1 cellular context compared by ENCODE assay signal in genomic region chrX:48802813-48803261, GRCh38.
TF ChIP-seq lines count a peak whose summit lies in the region.

No MANE protein-coding gene starts in this region.

TF ChIP-seq in SK-N-SH treated with all-trans-retinoic acid at 6 μM for 48 hours, 23 proteins besides CTCF, POLR2A, EP300 and RAD21 (continued from another document):
- TF ChIP-seq PATZ1 (CRISPR knock-in tag; IDR thresholded peaks at IDR 0.05; ENCODE audit: borderline replicate concordance) (no peak), ZNF8 (CRISPR knock-in tag; IDR thresholded peaks at IDR 0.05) (no peak), CSRNP3 (CRISPR knock-in tag; IDR thresholded peaks at IDR 0.05) (no peak), SNAI2 (CRISPR knock-in tag; IDR thresholded peaks at IDR 0.05) (no peak), TSHZ2 (CRISPR knock-in tag; IDR thresholded peaks at IDR 0.05) (no peak), ZNF565 (CRISPR knock-in tag; conservative IDR thresholded peaks at IDR 0.05; ENCODE audit: low read depth) (no peak), POU6F1 (CRISPR knock-in tag; IDR thresholded peaks at IDR 0.05; ENCODE audit: borderline replicate concordance, low read depth) (no peak), ZNF70 (CRISPR knock-in tag; IDR thresholded peaks at IDR 0.05) (no peak), RARB (CRISPR knock-in tag; IDR thresholded peaks at IDR 0.05) (no peak)
